In genomic region chr18:48634491-48634890, GRCh38 we compare ENCODE assay signal across 30 cellular contexts.
DNase-seq lines count a peak whose midpoint lies in the region; ATAC-seq, FAIRE-seq and TF ChIP-seq lines count a peak whose summit lies in the region.
"Had no signal": no experiment of that assay in that cellular context is flagged by ENCODE, and none has a peak within 500 bp of the region (broad histone marks: within the 10 kb centered on the region; RNA-seq: fewer than 3 reads in every experiment).

No MANE protein-coding gene starts in this region.

- DNase-seq in A549 (ENCODE audit: low read depth in 1 of 2, low spot score in 1 of 2) (no peak), NCI-H69 (lab: John Stamatoyannopoulos, UW) (peak; percentile 27), glutamatergic neuron (peak; percentile 4), mesenteric fat pad (ENCODE audit: low spot score) (peak; percentile 51), frontal cortex (ENCODE audit: low spot score in 2 of 2) (no peak), HuH-7 (ENCODE audit: low spot score) (no peak), NCI-H1930 (lab: John Stamatoyannopoulos, UW) (no peak)
- DNase-seq: AML-193; C1 segment of cervical spinal cord; Caco-2; CD4-positive, alpha-beta memory T cell; DMS 273 treated with DMSO at 0.1 percent for 48 hours; DMS79; EL; GDM1; HCEC 1CT; NCI-H1092; NCI-H1436; NCI-H187; NCI-H2171 treated with DMSO at 0.1 percent for 48 hours; NCI-H345; NCI-H524; NCI-H82; NK-92 treated with Interleukin-12 subunit alpha and Interleukin-12 subunit beta, amount 100 ng/mL, for 24 hours; PC-3; SHP77 had no signal

- POLR2A ChIA-PET in A549 (lab: Yijun Ruan, JAX), result no interaction called here

- no peaks in the 10 kb centered on the region for H3K36me3 Mint-ChIP-seq in glutamatergic neuron (ENCODE audit: unreplicated experiment)
- H3K36me3 Mint-ChIP-seq: CD4-positive, alpha-beta memory T cell had no signal

- H3K9me3 Mint-ChIP-seq in glutamatergic neuron (ENCODE audit: unreplicated experiment), result peaks cover 4% of the 10 kb centered on the region
- H3K9me3 Mint-ChIP-seq: CD4-positive, alpha-beta memory T cell had no signal

- no peak overlapping the region for H3K4me3 Mint-ChIP-seq in glutamatergic neuron (ENCODE audit: unreplicated experiment)
- H3K4me3 Mint-ChIP-seq: CD4-positive, alpha-beta memory T cell had no signal

- no peak for TF ChIP-seq EP300 in A549 (IDR thresholded peaks at IDR 0.05)

- no peak overlapping the region for H3K27ac Mint-ChIP-seq in glutamatergic neuron (ENCODE audit: unreplicated experiment)
- H3K27ac Mint-ChIP-seq: CD4-positive, alpha-beta memory T cell had no signal

- H3K27ac ChIP-seq in A549, result peak overlapping the region; percentile 34 to 62; a peak in 5 of 6 replicates

- peaks cover 11% of the 10 kb centered on the region for H3K4me1 Mint-ChIP-seq in glutamatergic neuron (ENCODE audit: low read depth, unreplicated experiment)
- H3K4me1 Mint-ChIP-seq: CD4-positive, alpha-beta memory T cell had no signal

- no peak for TF ChIP-seq POLR2A in A549 (IDR thresholded peaks at IDR 0.05; ENCODE audit: low read length)

- H3K4me1 ChIP-seq in A549, result peaks cover 30% of the 10 kb centered on the region
- H3K4me1 ChIP-seq: Caco-2 had no signal

- 92% methylated on average over 5 of the region's 6 CpGs for WGBS in A549 (ENCODE audit: missing lambda C conversion rate)

- FAIRE-seq in A549 (lab: Jason Lieb, UNC), result no peak
- FAIRE-seq in frontal cortex (lab: Jason Lieb, UNC), result no peak
- FAIRE-seq: A204.1, GM12878, H1 had no signal

- no peak for TF ChIP-seq RAD21 in A549 (conservative IDR thresholded peaks at IDR 0.05 in 1 of 2, IDR thresholded peaks at IDR 0.05 in 1 of 2)

- H3K9me3 ChIP-seq in A549, result no peaks in the 10 kb centered on the region
- H3K9me3 ChIP-seq: Caco-2 had no signal

- H3K4me3 ChIP-seq in A549, result no peak overlapping the region
- H3K4me3 ChIP-seq: GM12878 had no signal

- TF ChIP-seq CTCF in A549 (IDR thresholded peaks at IDR 0.05) (no peak), glutamatergic neuron (IDR thresholded peaks at IDR 0.05; ENCODE audit: partially characterized antibody, unreplicated experiment) (no peak)

- CTCF ChIA-PET in A549 (lab: Yijun Ruan, JAX), result interaction anchor here (1.2 kb wide), 1 partner anchor 29 kb away, joined by 3 read pairs; no protein-coding TSS in a partner anchor

- ATAC-seq in A549, result no peak
- ATAC-seq in GM21576 (IDR thresholded peaks at IDR 0.05; ENCODE audit: unreplicated experiment), result no peak
- ATAC-seq: GM12878, PC-3 had no signal

- 0 out of 3 replicates have a peak overlapping the region, but pooled peaks have one; percentile 23 for H3K4me2 ChIP-seq in A549

- peaks cover 4% of the 10 kb centered on the region for H3K27me3 Mint-ChIP-seq in glutamatergic neuron (ENCODE audit: unreplicated experiment)

TF ChIP-seq in A549, 52 proteins besides CTCF, POLR2A, EP300 and RAD21:
- TF ChIP-seq TP53 (CRISPR knock-in tag; IDR thresholded peaks at IDR 0.05) (no peak), MAFK (IDR thresholded peaks at IDR 0.05; ENCODE audit: partially characterized antibody) (no peak), BCL3 (IDR thresholded peaks at IDR 0.05) (no peak), RCOR1 (IDR thresholded peaks at IDR 0.05; ENCODE audit: low read depth, low read length) (no peak), CHD4 (IDR thresholded peaks at IDR 0.05; ENCODE audit: borderline replicate concordance) (no peak), FOSB (CRISPR knock-in tag; IDR thresholded peaks at IDR 0.05) (no peak), NFE2L2 (conservative IDR thresholded peaks at IDR 0.05; ENCODE audit: low read length) (no peak), NR3C1 (IDR thresholded peaks at IDR 0.05) (no peak), SREBF2 (IDR thresholded peaks at IDR 0.05) (no peak), JUN (IDR thresholded peaks at IDR 0.05) (no peak), ZC3H11A (IDR thresholded peaks at IDR 0.05) (no peak), ZSCAN20 (CRISPR knock-in tag; IDR thresholded peaks at IDR 0.05) (no peak), MYC (IDR thresholded peaks at IDR 0.05; ENCODE audit: borderline replicate concordance, low read length) (no peak), BHLHE40 (IDR thresholded peaks at IDR 0.05; ENCODE audit: low read depth, low read length) (no peak)
- TF ChIP-seq, protein P1, sequence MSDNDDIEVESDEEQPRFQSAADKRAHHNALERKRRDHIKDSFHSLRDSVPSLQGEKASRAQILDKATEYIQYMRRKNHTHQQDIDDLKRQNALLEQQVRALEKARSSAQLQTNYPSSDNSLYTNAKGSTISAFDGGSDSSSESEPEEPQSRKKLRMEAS (IDR thresholded peaks at IDR 0.05), result no peak
- TF ChIP-seq, protein P2, sequence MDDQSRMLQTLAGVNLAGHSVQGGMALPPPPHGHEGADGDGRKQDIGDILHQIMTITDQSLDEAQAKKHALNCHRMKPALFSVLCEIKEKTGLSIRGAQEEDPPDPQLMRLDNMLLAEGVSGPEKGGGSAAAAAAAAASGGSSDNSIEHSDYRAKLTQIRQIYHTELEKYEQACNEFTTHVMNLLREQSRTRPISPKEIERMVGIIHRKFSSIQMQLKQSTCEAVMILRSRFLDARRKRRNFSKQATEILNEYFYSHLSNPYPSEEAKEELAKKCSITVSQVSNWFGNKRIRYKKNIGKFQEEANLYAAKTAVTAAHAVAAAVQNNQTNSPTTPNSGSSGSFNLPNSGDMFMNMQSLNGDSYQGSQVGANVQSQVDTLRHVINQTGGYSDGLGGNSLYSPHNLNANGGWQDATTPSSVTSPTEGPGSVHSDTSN (IDR thresholded peaks at IDR 0.05), result no peak

Comparison
In these comparisons a context has a peak if more than half of its experiments do, and no peak if none do; other contexts are left out.
1. DNase-seq: peak in NCI-H69 (single experiment), glutamatergic neuron (single experiment) and mesenteric fat pad (single experiment); none in A549 (0 of 2), frontal cortex (0 of 2), HuH-7 (single experiment) and NCI-H1930 (0 of 2).